8 cellular contexts compared by ENCODE assay signal in the genomic region with DNA sequence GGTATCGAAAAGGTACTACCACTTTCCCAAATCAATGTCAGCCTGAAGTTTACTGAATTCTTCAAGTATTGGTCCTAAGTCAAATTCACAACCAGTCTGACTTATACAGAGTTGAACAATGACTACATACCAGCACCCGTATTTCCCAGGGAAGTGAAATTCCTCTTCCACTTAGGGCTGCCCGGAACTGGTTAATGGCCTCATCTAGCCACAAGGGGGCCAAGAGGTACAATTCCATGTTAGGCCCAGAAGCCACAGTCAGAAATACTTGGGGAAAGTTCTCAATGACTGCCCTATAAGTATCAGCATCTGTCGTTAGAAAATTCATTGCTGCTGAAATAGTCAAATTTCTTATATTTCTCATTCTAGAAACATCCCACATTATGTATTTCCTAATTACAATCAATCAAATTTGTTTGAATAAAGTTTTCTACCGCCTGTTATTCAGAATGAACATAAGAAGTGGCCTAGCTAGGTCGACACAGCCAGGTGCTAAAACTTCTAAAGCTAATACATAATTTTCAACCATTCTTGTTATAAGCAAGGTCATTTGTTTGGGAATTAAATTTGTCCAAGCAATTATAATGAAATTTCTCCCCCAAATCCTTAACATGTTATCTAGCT. TPM values are rescaled to one million over a fixed set of nuclear protein-coding genes. Genes with fewer than 3 reads are reported as not detected.
DNase-seq lines count a peak whose midpoint lies in the region; ATAC-seq, FAIRE-seq and TF ChIP-seq lines count a peak whose summit lies in the region.

No MANE protein-coding gene starts in this region.

- peaks cover 24% of the 10 kb centered on the region for H3K4me1 Mint-ChIP-seq in neural crest cell
- peaks cover 13 to 37% (median 28%) of the 10 kb centered on the region in 4 donors for H3K4me1 Mint-ChIP-seq in naive thymus-derived CD8-positive, alpha-beta T cell

- ATAC-seq in HG03520 (IDR thresholded peaks at IDR 0.05; ENCODE audit: unreplicated experiment) = no peak
- no peak for ATAC-seq in naive thymus-derived CD8-positive, alpha-beta T cell

- H3K27ac ChIP-seq in endothelial cell of umbilical vein (ENCODE audit: insufficient read depth, low read depth, low read length) = no peak overlapping the region

- H3K9me3 Mint-ChIP-seq in neural crest cell = peaks cover 10% of the 10 kb centered on the region
- H3K9me3 Mint-ChIP-seq in naive thymus-derived CD8-positive, alpha-beta T cell = peaks cover 2 to 26% (median 19%) of the 10 kb centered on the region in 9 donors

- TF ChIP-seq CTCF in HFF-Myc (IDR thresholded peaks at IDR 0.05; ENCODE audit: low read depth, low read length, missing control alignments) (peak; percentile 75), endothelial cell of umbilical vein (IDR thresholded peaks at IDR 0.05; ENCODE audit: extremely low read depth in 1 of 2, insufficient read depth in 1 of 2, low read depth in 1 of 2, low read length in 2 of 2) (peak; percentile 79), neural crest cell (conservative IDR thresholded peaks at IDR 0.05) (peak; percentile 82)

- no TSS peak for BruUV-seq in endothelial cell of umbilical vein (replicated peaks; lab: Mats Ljungman, UMichigan)

- H2AFZ ChIP-seq in endothelial cell of umbilical vein (ENCODE audit: low read depth, low read length) = peak overlapping the region; percentile 64

- no peaks in the 10 kb centered on the region for H3K9me3 ChIP-seq in endothelial cell of umbilical vein (replicated peaks; ENCODE audit: control insufficient read depth, insufficient read depth, low read length)

- H3K27me3 ChIP-seq in endothelial cell of umbilical vein (ENCODE audit: control insufficient read depth in 2 of 2, insufficient read depth in 2 of 2, low read length in 2 of 2) = no peaks in the 10 kb centered on the region

- peaks cover 18% of the 10 kb centered on the region for H3K27me3 Mint-ChIP-seq in neural crest cell (ENCODE audit: low read depth)
- peaks cover 18 to 59% (median 35%) of the 10 kb centered on the region in 5 donors for H3K27me3 Mint-ChIP-seq in naive thymus-derived CD8-positive, alpha-beta T cell

- H3K36me3 Mint-ChIP-seq in neural crest cell (ENCODE audit: low read depth) = peaks cover 10% of the 10 kb centered on the region
- H3K36me3 Mint-ChIP-seq in naive thymus-derived CD8-positive, alpha-beta T cell = peaks cover 0 to 21% (median 2%) of the 10 kb centered on the region in 3 donors

- TF ChIP-seq POLR2A in endothelial cell of umbilical vein (IDR thresholded peaks at IDR 0.05; ENCODE audit: low read depth, low read length) = no peak

- no peaks in the 10 kb centered on the region for H3K36me3 ChIP-seq in endothelial cell of umbilical vein (ENCODE audit: control insufficient read depth in 2 of 2, extremely low read depth in 1 of 2, insufficient read depth in 2 of 2, low read length in 2 of 2)

- intact Hi-C loops in endothelial cell of umbilical vein (cut with micrococcal nuclease) = loop anchor here (1.0 to 10.0 kb wide), 7 partner anchors 233 to 1483 kb away; no protein-coding TSS in a partner anchor

- CTCF ChIA-PET in endothelial cell of umbilical vein (lab: Charles Lee) = interaction anchor here (0.6 to 3.0 kb wide), 18 partner anchors 8 to 1403 kb away, joined by 3 to 26 read pairs (median 4); no protein-coding TSS in a partner anchor

- no peaks in the 10 kb centered on the region for H4K20me1 ChIP-seq in endothelial cell of umbilical vein (replicated peaks; ENCODE audit: control insufficient read depth, extremely low read depth, insufficient read depth, low read length)

- H3K4me1 ChIP-seq in endothelial cell of umbilical vein (ENCODE audit: control insufficient read depth, extremely low read depth, insufficient read depth, low read length) = peaks cover 13% of the 10 kb centered on the region

- POLR2A ChIA-PET in endothelial cell of umbilical vein (lab: Charles Lee) = no interaction called here
- POLR2A ChIA-PET in naive thymus-derived CD8-positive, alpha-beta T cell (lab: Charles Lee) = no interaction called here

- no peak overlapping the region for H3K4me2 ChIP-seq in endothelial cell of umbilical vein (ENCODE audit: insufficient read depth, low read length)

- H3K4me3 ChIP-seq in HFF-Myc (replicated peaks; ENCODE audit: low read depth, low read length) (no peak overlapping the region), endothelial cell of umbilical vein (replicated peaks in 1 of 3; ENCODE audit: insufficient read depth in 1 of 3, low read depth in 1 of 3, low read length in 3 of 3) (no peak overlapping the region)

- H3K4me3 Mint-ChIP-seq in neural crest cell = peak overlapping the region; percentile 54
- no peak overlapping the region for H3K4me3 Mint-ChIP-seq in naive thymus-derived CD8-positive, alpha-beta T cell

- H3K79me2 ChIP-seq in endothelial cell of umbilical vein (ENCODE audit: control insufficient read depth, insufficient read depth, low read length) = no peaks in the 10 kb centered on the region

- no peak overlapping the region for H3K27ac Mint-ChIP-seq in neural crest cell (ENCODE audit: unreplicated experiment)
- no peak overlapping the region for H3K27ac Mint-ChIP-seq in naive thymus-derived CD8-positive, alpha-beta T cell

- DNase-seq in DMS114 treated with DMSO at 0.1 percent for 48 hours (lab: John Stamatoyannopoulos, UW; ENCODE audit: unreplicated experiment) (peak; percentile 9), HFF-Myc (ENCODE audit: extremely low read depth, low read depth) (peak; percentile 25), OCI-M1 (lab: John Stamatoyannopoulos, UW) (peak; percentile 82), endothelial cell of umbilical vein (ENCODE audit: low read depth, low spot score) (peak; percentile 65), neural crest cell (ENCODE audit: low read depth, low spot score) (peak; percentile 53), COLO829 (ENCODE audit: low spot score) (no peak)
- DNase-seq in naive thymus-derived CD8-positive, alpha-beta T cell = no peak

- dilution Hi-C loops in endothelial cell of umbilical vein (cut with MboI; ENCODE audit: extremely low pct_ligation_motif_present, low sequenced_read_pairs) = no loop called here

- no peak overlapping the region for H3K9ac ChIP-seq in endothelial cell of umbilical vein (replicated peaks; ENCODE audit: extremely low read depth, insufficient read depth, low read length)

- peak; percentile 55 for FAIRE-seq in endothelial cell of umbilical vein (lab: Jason Lieb, UNC)

- H3K9me1 ChIP-seq in endothelial cell of umbilical vein (replicated peaks; ENCODE audit: control insufficient read depth, extremely low read depth, insufficient read depth, low read length) = no peaks in the 10 kb centered on the region

TF ChIP-seq in endothelial cell of umbilical vein, 7 proteins besides CTCF, POLR2A, EP300 and RAD21:
- no peak for TF ChIP-seq JUN (IDR thresholded peaks at IDR 0.05; ENCODE audit: borderline replicate concordance, insufficient read depth, insufficient read length, low read depth)

RNA-seq across cellular contexts. Expression of a gene that starts 5.6 kb away (rescaled TPM):
- 16.6 and 21.0 TPM in 2 replicates for total RNA-seq in endothelial cell of umbilical vein
- 9.5 and 11.1 TPM in 2 replicates for polyA plus RNA-seq in endothelial cell of umbilical vein
- polyA plus RNA-seq in endothelial cell of umbilical vein (2011; cell fraction: cytosol; rRNA removed) = 10.1 and 10.3 TPM in 2 replicates
- 13.6 and 13.7 TPM in 2 replicates for polyA plus RNA-seq in endothelial cell of umbilical vein (2011; cell fraction: nucleus; rRNA removed)
- polyA plus RNA-seq in endothelial cell of umbilical vein (2012) = 2.9 and 6.6 TPM in 2 replicates
- 33.1 and 35.9 TPM in 2 replicates for polyA minus RNA-seq in endothelial cell of umbilical vein
- polyA minus RNA-seq in endothelial cell of umbilical vein (2011; cell fraction: cytosol; rRNA and poly(A)+ RNA removed) = 13.4 TPM
- polyA minus RNA-seq in endothelial cell of umbilical vein (2011; cell fraction: nucleus; rRNA and poly(A)+ RNA removed) = 61.7 and 67.5 TPM in 2 replicates
- total RNA-seq in neural crest cell = 6.8 and 8.0 TPM in 2 replicates
- not detected for total RNA-seq in naive thymus-derived CD8-positive, alpha-beta T cell
- not detected for polyA plus RNA-seq in naive thymus-derived CD8-positive, alpha-beta T cell

Comparison
In these comparisons a context has a peak if more than half of its experiments do, and no peak if none do; other contexts are left out.
1. DNase-seq: peak in DMS114 treated with DMSO at 0.1 percent for 48 hours (single experiment), HFF-Myc (single experiment), OCI-M1 (single experiment), endothelial cell of umbilical vein (single experiment) and neural crest cell (single experiment); none in COLO829 (single experiment) and naive thymus-derived CD8-positive, alpha-beta T cell (0 of 10).
2. Peak in every context shown above with its lines, with median percentiles within 50 percentile points of each other: CTCF ChIP-seq.